8 cellular contexts compared by ENCODE assay signal in genomic region chr11:65917434-65918210, GRCh38. TPM values are rescaled to one million over a fixed set of nuclear protein-coding genes. Genes with fewer than 3 reads are reported as not detected.
DNase-seq lines count a peak whose midpoint lies in the region; ATAC-seq and TF ChIP-seq lines count a peak whose summit lies in the region.

No MANE protein-coding gene starts in this region.

- WGBS in testis, 2 donors = 65 to 68% methylated on average over 8 to 35 of the region's 35 CpGs

- H3K27ac ChIP-seq in angular gyrus (ENCODE audit: low read depth, low read length) (peak overlapping the region; percentile 88), layer of hippocampus (ENCODE audit: low read depth, low read length) (peak overlapping the region; percentile 91), testis (peak overlapping the region; percentile 80 to 97)

- no peaks in the 10 kb centered on the region for H3K9me3 Mint-ChIP-seq in T-helper 1 cell treated with Interleukin-12 subunit alpha and Interleukin-12 subunit beta and Interleukin-4 antibody, amounts not matched to agents 30 μg/mL and 1 μg/mL, for 36 hours

- peak overlapping the region; percentile 85 for H3K4me3 Mint-ChIP-seq in T-helper 1 cell treated with Interleukin-12 subunit alpha and Interleukin-12 subunit beta and Interleukin-4 antibody, amounts not matched to agents 30 μg/mL and 1 μg/mL, for 36 hours

- H3K36me3 ChIP-seq in testis (ENCODE audit: low read depth, missing control alignments) = no peaks in the 10 kb centered on the region

- H3K9me3 ChIP-seq in testis = no peaks in the 10 kb centered on the region

- no peaks in the 10 kb centered on the region for H3K27me3 Mint-ChIP-seq in T-helper 1 cell treated with Interleukin-12 subunit alpha and Interleukin-12 subunit beta and Interleukin-4 antibody, amounts not matched to agents 30 μg/mL and 1 μg/mL, for 36 hours (ENCODE audit: low read depth)

- no peak overlapping the region for H3K27ac Mint-ChIP-seq in T-helper 1 cell treated with Interleukin-12 subunit alpha and Interleukin-12 subunit beta and Interleukin-4 antibody, amounts not matched to agents 30 μg/mL and 1 μg/mL, for 36 hours

- no peak for TF ChIP-seq POLR2A in testis (IDR thresholded peaks at IDR 0.05)

- no peaks in the 10 kb centered on the region for H3K27me3 ChIP-seq in layer of hippocampus (ENCODE audit: control insufficient read depth, insufficient read depth, low read length)
- H3K27me3 ChIP-seq in testis = no peaks in the 10 kb centered on the region

- intact Hi-C loops in testis (cut with DNase I; ENCODE audit: low total_unique reads) = no loop called here

- peak overlapping the region; percentile 98 to 100 for H3K4me3 ChIP-seq in testis

- H3K4me1 Mint-ChIP-seq in T-helper 1 cell treated with Interleukin-12 subunit alpha and Interleukin-12 subunit beta and Interleukin-4 antibody, amounts not matched to agents 30 μg/mL and 1 μg/mL, for 36 hours (ENCODE audit: low read depth) = peaks cover 20% of the 10 kb centered on the region

- H3K4me1 ChIP-seq in testis = peaks cover 45% of the 10 kb centered on the region

- DNase-seq in T-helper 1 cell (no peak), testis (no peak), NCI-H146 (lab: John Stamatoyannopoulos, UW) (no peak)

- ATAC-seq in GM18861 (IDR thresholded peaks at IDR 0.05; ENCODE audit: unreplicated experiment) (no peak), HG03460 (IDR thresholded peaks at IDR 0.05; ENCODE audit: unreplicated experiment) (no peak)

- no peak for TF ChIP-seq CTCF in testis (IDR thresholded peaks at IDR 0.05)

- peaks cover 21% of the 10 kb centered on the region for H3K36me3 Mint-ChIP-seq in T-helper 1 cell treated with Interleukin-12 subunit alpha and Interleukin-12 subunit beta and Interleukin-4 antibody, amounts not matched to agents 30 μg/mL and 1 μg/mL, for 36 hours (ENCODE audit: low read depth)

RNA-seq across cellular contexts. Expression of gene C11orf68, which starts 1.2 kb away (rescaled TPM):
- 10 to 100 TPM; 54.4 to 54.8 TPM for total RNA-seq in testis
- polyA plus RNA-seq in testis (ENCODE audit: insufficient read depth, low read depth, low replicate concordance) = 89.2 TPM

RNA-seq across cellular contexts. Expression of gene DRAP1, which starts 1.6 kb away (rescaled TPM):
- total RNA-seq in testis = 100 to 1,000 TPM; 215 to 243 TPM
- 304 TPM for polyA plus RNA-seq in testis (ENCODE audit: insufficient read depth, low read depth, low replicate concordance)

RNA-seq across cellular contexts. Expression of gene FOSL1, which starts 17.4 kb away (rescaled TPM):
- total RNA-seq in testis = 1 to 10 TPM; 1.7 to 2.0 TPM
- 1.7 TPM for polyA plus RNA-seq in testis (ENCODE audit: insufficient read depth, low read depth, low replicate concordance)

RNA-seq across cellular contexts. Expression of gene CCDC85B, which starts 27.1 kb away (rescaled TPM):
- total RNA-seq in testis = 100 to 1,000 TPM in 1 of 2 donors, 10 to 100 TPM in 1; 77.1 to 102 TPM
- 17.1 TPM for polyA plus RNA-seq in testis (ENCODE audit: insufficient read depth, low read depth, low replicate concordance)

RNA-seq across cellular contexts. Expression of gene TSGA10IP, which starts 27.7 kb away (rescaled TPM):
- 1 to 10 TPM; 5.4 to 5.5 TPM for total RNA-seq in testis
- polyA plus RNA-seq in testis (ENCODE audit: insufficient read depth, low read depth, low replicate concordance) = 17.8 TPM
